In genomic region chr15:33314115-33314514, GRCh38 we compare ENCODE assay signal across 20 cellular contexts. TPM values are rescaled to one million over a fixed set of nuclear protein-coding genes. Genes with fewer than 3 reads are reported as not detected.
"Had no signal": no experiment of that assay in that cellular context is flagged by ENCODE, and none has a peak within 500 bp of the region (broad histone marks: within the 10 kb centered on the region; RNA-seq: fewer than 3 reads in every experiment).

No MANE protein-coding gene starts in this region.

- ATAC-seq: left colon; natural killer cell treated with Interleukin-12 subunit alpha and Interleukin-12 subunit beta and Interleukin-15 and Interleukin-18, amount 100 ng/mL, for 72 hours; pancreas; right lobe of liver; stimulated activated memory B cell treated with anti-CD40 and anti-IgM and Interleukin-4, amounts not matched to agents 10 μg/mL and 1 μg/mL and 100 μg/mL, for 72 hours had no signal

- H3K27ac ChIP-seq: pancreas, right lobe of liver, skin epidermis, stomach, transverse colon, uterus had no signal

- H3K36me3 ChIP-seq: pancreas, right lobe of liver, stomach, transverse colon, uterus had no signal

- H3K4me3 ChIP-seq: pancreas, right lobe of liver, skin epidermis, stomach, transverse colon, uterus had no signal

- H3K9me3 ChIP-seq: pancreas, right lobe of liver, stomach, transverse colon, uterus had no signal

- H3K4me1 ChIP-seq: pancreas, right lobe of liver, transverse colon, uterus had no signal

- H3K27me3 ChIP-seq: uterus had no signal

- DNase-seq: activated CD4-positive, alpha-beta memory T cell treated with anti-CD3 and anti-CD28 coated beads, Interleukin-2, amount 10 ng/mL, durations not matched to agents 7 days and 5 days; activated CD4-positive, alpha-beta T cell treated with anti-CD3 and anti-CD28 coated beads, Interleukin-2, amount 10 ng/mL, durations not matched to agents 24 days and 14 days; activated effector memory CD4-positive, alpha-beta T cell treated with anti-CD3 and anti-CD28 coated beads, Interleukin-2, amount 50 U/mL, for 16 hours; activated naive CD4-positive, alpha-beta T cell treated with anti-CD3 and anti-CD28 coated beads, Interleukin-2, amount 10 ng/mL, durations not matched to agents 7 days and 5 days; cerebellar nuclear complex; cortex of kidney; endodermal cell; foreskin fibroblast; left colon; pancreas; right lobe of liver; stimulated activated CD4-positive, alpha-beta T cell treated with anti-CD3 and anti-CD28 coated beads, Interleukin-2, amount 100 ng/mL, for 24 hours; stomach; T1000; transverse colon; uterus had no signal

RNA-seq across cellular contexts. Expression of gene RYR3, which starts 3.3 kb away (rescaled TPM):
- total RNA-seq: activated CD4-positive, alpha-beta memory T cell treated with anti-CD3 and anti-CD28 coated beads, Interleukin-2, amount 10 ng/mL, durations not matched to agents 7 days and 5 days; activated CD4-positive, alpha-beta T cell treated with anti-CD3 and anti-CD28 coated beads, Interleukin-2, amount 10 ng/mL, durations not matched to agents 24 days and 14 days; natural killer cell treated with Interleukin-12 subunit alpha and Interleukin-12 subunit beta and Interleukin-15 and Interleukin-18, amount 100 ng/mL, for 72 hours had no signal
- polyA plus RNA-seq: fibroblast of lung had no signal
